ENCODE assay signal across 16 cellular contexts in the genomic region with DNA sequence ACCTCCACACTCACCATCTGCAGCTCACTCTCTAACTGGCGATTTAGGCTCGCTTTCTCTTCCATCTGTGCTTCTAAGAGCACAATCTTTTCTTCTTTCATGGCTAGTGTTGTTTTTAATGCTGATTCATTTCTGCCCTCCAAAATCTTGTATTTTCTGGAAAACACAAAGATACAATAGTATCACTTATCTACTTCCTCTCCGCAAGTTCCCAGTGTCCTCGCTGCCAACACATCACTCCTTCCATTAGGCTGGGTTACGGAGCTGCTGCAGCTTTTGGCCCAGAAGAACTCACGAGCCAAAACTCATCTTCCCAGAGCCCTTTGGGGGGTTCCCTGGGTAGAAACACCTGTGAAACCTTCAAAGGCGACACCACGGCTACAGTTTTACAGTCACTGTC.
"Had no signal": no experiment of that assay in that cellular context is flagged by ENCODE, and none has a peak within 500 bp of the region (broad histone marks: within the 10 kb centered on the region; RNA-seq: fewer than 3 reads in every experiment).

No MANE protein-coding gene starts in this region.

- H3K27me3 ChIP-seq: colonic mucosa, gastroesophageal sphincter, neural progenitor cell, pancreas, stomach had no signal

- H2AFZ ChIP-seq: neural progenitor cell had no signal

- DNase-seq: activated CD4-positive, CD25-positive, alpha-beta regulatory T cell treated with anti-CD3 and anti-CD28 coated beads, Interleukin-2, amount 50 U/mL, for 72 hours; activated T-cell treated with anti-CD3 and anti-CD28 coated beads, Interleukin-2, amount 50 U/mL, for 48 hours; colonic mucosa; effector CD4-positive, alpha-beta T cell; left ventricle myocardium superior; mesendoderm; pancreas; SHP77 treated with DMSO at 0.1 percent for 48 hours; stimulated activated CD4-positive, alpha-beta T cell treated with anti-CD3 and anti-CD28 coated beads, Interleukin-2, amount 100 ng/mL, for 48 hours; stomach had no signal

- H3K36me3 ChIP-seq: cardiac muscle cell, neural progenitor cell had no signal

- H3K4me2 ChIP-seq: neural progenitor cell had no signal

- H3K27ac Mint-ChIP-seq: neural progenitor cell; T-helper 1 cell treated with Interleukin-12 subunit alpha and Interleukin-12 subunit beta and Interleukin-4 antibody, amounts not matched to agents 30 μg/mL and 1 μg/mL, for 36 hours had no signal

- ATAC-seq: gastroesophageal sphincter, left ventricle myocardium superior, pancreas had no signal

- H3K4me1 ChIP-seq: colonic mucosa, gastroesophageal sphincter, pancreas had no signal

- H3K27ac ChIP-seq: cardiac muscle cell, colonic mucosa, epithelial cell of prostate, gastroesophageal sphincter, neural progenitor cell, pancreas, stomach had no signal

- H3K9me3 ChIP-seq: colonic mucosa, gastroesophageal sphincter, pancreas, stomach had no signal

- H3K4me1 Mint-ChIP-seq: neural progenitor cell had no signal

- H3K9ac ChIP-seq: neural progenitor cell had no signal

- H3K4me3 ChIP-seq: cardiac muscle cell, colonic mucosa, gastroesophageal sphincter, neural progenitor cell, pancreas, stomach had no signal

- H3K9me3 Mint-ChIP-seq: neural progenitor cell; T-helper 1 cell treated with Interleukin-12 subunit alpha and Interleukin-12 subunit beta and Interleukin-4 antibody, amounts not matched to agents 30 μg/mL and 1 μg/mL, for 36 hours had no signal

- H3K4me3 Mint-ChIP-seq: neural progenitor cell; T-helper 1 cell treated with Interleukin-12 subunit alpha and Interleukin-12 subunit beta and Interleukin-4 antibody, amounts not matched to agents 30 μg/mL and 1 μg/mL, for 36 hours had no signal

- FAIRE-seq: astrocyte, pancreas had no signal
